In the genomic region with DNA sequence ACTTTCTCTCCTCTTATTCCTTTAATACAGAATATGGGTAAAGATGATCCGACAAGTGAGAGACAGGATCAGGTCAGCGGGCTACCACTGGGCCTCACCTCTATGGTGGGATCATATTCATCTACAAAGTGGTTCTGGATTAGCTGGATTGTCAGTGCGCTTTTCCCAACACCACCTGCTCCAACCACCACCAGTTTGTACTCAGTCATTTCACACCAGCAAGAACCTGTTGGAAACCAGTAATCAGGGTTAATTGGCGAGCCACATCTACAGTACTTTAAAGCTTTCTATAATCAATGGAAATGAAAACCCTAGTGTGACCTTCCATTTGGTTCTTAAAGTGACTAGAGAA, we compare ENCODE assay signal across 9 cellular contexts. TPM values are rescaled to one million over a fixed set of nuclear protein-coding genes. Genes with fewer than 3 reads are reported as not detected.
DNase-seq lines count a peak whose midpoint lies in the region; ATAC-seq and TF ChIP-seq lines count a peak whose summit lies in the region.
"Had no signal": no experiment of that assay in that cellular context is flagged by ENCODE, and none has a peak within 500 bp of the region (broad histone marks: within the 10 kb centered on the region; RNA-seq: fewer than 3 reads in every experiment).

No MANE protein-coding gene starts in this region.

- H4K20me1 ChIP-seq in DND-41 (ENCODE audit: insufficient read depth, low read length) = no peaks in the 10 kb centered on the region; the same call in 1 of the 2 replicates

- H3K36me3 ChIP-seq in DND-41 (ENCODE audit: insufficient read depth, low read length) = peaks cover 89% of the 10 kb centered on the region
- peaks cover 82% of the 10 kb centered on the region for H3K36me3 ChIP-seq in HUES48 (ENCODE audit: control insufficient read depth, insufficient read depth, low read length)
- no peaks in the 10 kb centered on the region for H3K36me3 ChIP-seq in breast epithelium
- H3K36me3 ChIP-seq in mucosa of rectum (ENCODE audit: control insufficient read depth in 2 of 2, insufficient read depth in 2 of 2, low read length in 2 of 2) = peaks cover 39 to 43% of the 10 kb centered on the region in 2 donors

- H3K4me3 ChIP-seq in DND-41 (ENCODE audit: low read depth in 1 of 2, low read length in 2 of 2) (peak overlapping the region; percentile 95), HUES48 (ENCODE audit: low read depth, low read length) (peak overlapping the region; percentile 99), breast epithelium (peak overlapping the region; percentile 68 to 89 (median 86)), mucosa of rectum (ENCODE audit: low read length in 2 of 2) (peak overlapping the region; percentile 91 to 97)

- TF ChIP-seq CTCF in DND-41 (IDR thresholded peaks at IDR 0.05; ENCODE audit: borderline replicate concordance, extremely low read depth, low read length, poor library complexity, severe bottlenecking) = no peak
- no peak for TF ChIP-seq CTCF in breast epithelium (IDR thresholded peaks at IDR 0.05)

- H3K4me1 ChIP-seq in DND-41 (ENCODE audit: insufficient read depth, low read length) = peaks cover 24% of the 10 kb centered on the region
- H3K4me1 ChIP-seq in HUES48 (ENCODE audit: control insufficient read depth, insufficient read depth, low read length) = peaks cover 10% of the 10 kb centered on the region; the same call in 1 of the 2 replicates
- H3K4me1 ChIP-seq in breast epithelium = no peaks in the 10 kb centered on the region
- H3K4me1 ChIP-seq in mucosa of rectum (ENCODE audit: control insufficient read depth in 2 of 2, insufficient read depth in 2 of 2, low read length in 2 of 2) = peaks cover 15 to 34% of the 10 kb centered on the region in 2 donors

- H2AFZ ChIP-seq in DND-41 (ENCODE audit: low read depth, low read length) = peak overlapping the region; percentile 99

- H3K9me3 ChIP-seq in DND-41 (ENCODE audit: insufficient read depth, low read length, severe bottlenecking) = no peaks in the 10 kb centered on the region
- H3K9me3 ChIP-seq in HUES48 (ENCODE audit: control insufficient read depth, insufficient read depth, low read length) = no peaks in the 10 kb centered on the region
- no peaks in the 10 kb centered on the region for H3K9me3 ChIP-seq in breast epithelium
- no peaks in the 10 kb centered on the region for H3K9me3 ChIP-seq in mucosa of rectum (ENCODE audit: control insufficient read depth in 2 of 2, low read length in 2 of 2)

- intact Hi-C loops in breast epithelium (cut with DNase I; ENCODE audit: low total_unique reads) = no loop called here

- H3K9ac ChIP-seq in DND-41 (ENCODE audit: low read depth, low read length) (peak overlapping the region; percentile 92), HUES48 (ENCODE audit: low read depth, low read length) (peak overlapping the region; percentile 99), mucosa of rectum (ENCODE audit: low read depth in 1 of 2, low read length in 2 of 2) (peak overlapping the region; percentile 95 to 97)

- H3K27ac ChIP-seq in DND-41 (ENCODE audit: low read length) (peak overlapping the region; percentile 95), HUES48 (ENCODE audit: low read depth, low read length) (peak overlapping the region; percentile 95), breast epithelium (peak overlapping the region; percentile 88 to 89), mucosa of rectum (ENCODE audit: low read depth in 2 of 2, low read length in 2 of 2) (peak overlapping the region; percentile 90 to 92)

- DNase-seq in DND-41 = no peak
- DNase-seq in breast epithelium (ENCODE audit: low spot score in 2 of 2) = no peak
- no peak for DNase-seq in DMS153 treated with DMSO at 0.1 percent for 48 hours (lab: John Stamatoyannopoulos, UW; ENCODE audit: unreplicated experiment)
- DNase-seq in NCI-H2171 treated with DMSO at 0.1 percent for 48 hours (lab: John Stamatoyannopoulos, UW) = no peak
- no peak for DNase-seq in NCI-H524 treated with DMSO at 0.1 percent for 48 hours (lab: John Stamatoyannopoulos, UW)

- ATAC-seq in DND-41 (ENCODE audit: insufficient read depth, low read depth) (no peak), GM21825 (IDR thresholded peaks at IDR 0.05; ENCODE audit: unreplicated experiment) (no peak)

- peak overlapping the region; percentile 89 for H3K4me2 ChIP-seq in DND-41 (ENCODE audit: insufficient read depth, low read length)

- H3K79me2 ChIP-seq in DND-41 (ENCODE audit: insufficient read depth, low read length) = peaks cover 40% of the 10 kb centered on the region

- TF ChIP-seq POLR2A in breast epithelium (IDR thresholded peaks at IDR 0.05) = no peak

- H3K27me3 ChIP-seq in DND-41 (ENCODE audit: insufficient read depth, low read length, poor library complexity) (no peaks in the 10 kb centered on the region), HUES48 (ENCODE audit: control insufficient read depth, insufficient read depth, low read length) (no peaks in the 10 kb centered on the region), breast epithelium (no peaks in the 10 kb centered on the region), mucosa of rectum (ENCODE audit: control insufficient read depth in 2 of 2, insufficient read depth in 2 of 2, low read length in 2 of 2) (no peaks in the 10 kb centered on the region)

RNA-seq across cellular contexts. Expression of a gene that starts 0.6 kb away (rescaled TPM):
- 10 to 100 TPM; 23.4 to 27.4 (median 25.6) TPM for total RNA-seq in breast epithelium

RNA-seq across cellular contexts. Expression of a gene that starts 20.6 kb away (rescaled TPM):
- 1 to 10 TPM in 2 of 3 donors, not detected in 1; 2.3 to 2.9 TPM for total RNA-seq in breast epithelium
- total RNA-seq: NCI-H460 had no signal

RNA-seq across cellular contexts. Expression of a gene that starts 41.9 kb away (rescaled TPM):
- total RNA-seq in breast epithelium = 1,000 to 10,000 TPM in 1 of 3 donors, 100 to 1,000 TPM in 2; 489 to 1,906 (median 706) TPM

RNA-seq across cellular contexts. Expression of a gene that starts 46.1 kb away (rescaled TPM):
- total RNA-seq in breast epithelium = 1 to 10 TPM; 2.6 to 5.9 (median 3.3) TPM
